Comparison of ENCODE assay signal across 9 cellular contexts in the genomic region with DNA sequence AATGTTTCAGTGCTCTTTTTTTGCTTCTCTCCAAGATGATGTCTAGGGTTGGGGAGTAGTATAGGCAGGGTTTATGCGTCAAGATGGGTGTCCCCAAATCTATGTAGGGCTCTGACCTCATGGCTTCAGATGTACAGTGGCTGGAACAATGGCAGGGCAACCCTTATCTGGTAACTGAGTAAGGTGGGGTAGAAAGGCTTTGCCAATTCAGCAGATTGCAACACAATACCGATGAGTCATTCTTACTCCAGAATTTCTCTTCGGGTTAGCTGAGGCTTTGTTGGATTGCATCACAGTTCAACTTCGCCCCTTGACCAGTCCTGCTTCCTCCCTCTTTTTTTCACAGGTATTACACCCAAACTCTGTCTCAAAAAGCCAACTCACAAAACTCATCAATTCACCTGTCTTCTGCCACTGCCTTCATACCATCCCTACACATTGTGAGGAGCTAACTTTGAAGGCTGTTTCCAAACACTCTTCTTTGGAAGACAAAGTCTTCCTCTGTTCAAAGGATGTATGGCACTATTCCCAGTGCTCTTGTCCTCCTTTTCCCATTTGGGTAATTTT.
A peak's percentile ranks its signal among the peaks of the same experiment; 100 is the strongest.
DNase-seq lines count a peak whose midpoint lies in the region; FAIRE-seq and TF ChIP-seq lines count a peak whose summit lies in the region.
"Had no signal": no experiment of that assay in that cellular context is flagged by ENCODE, and none has a peak within 500 bp of the region (broad histone marks: within the 10 kb centered on the region; RNA-seq: fewer than 3 reads in every experiment).

No MANE protein-coding gene starts in this region.

- peak; percentile 65 for DNase-seq in Caki2 (ENCODE audit: low read depth)
- peak; percentile 93 for DNase-seq in NB4 (ENCODE audit: low read depth)
- peak; percentile 34 for DNase-seq in epithelial cell of prostate (ENCODE audit: low read depth, low spot score)
- DNase-seq in myocyte (ENCODE audit: low read depth) = peak; percentile 50
- no peak for DNase-seq in NCI-H1436 (lab: John Stamatoyannopoulos, UW)
- no peak for DNase-seq in NCI-H2029 treated with DMSO at 0.1 percent for 48 hours (lab: John Stamatoyannopoulos, UW)
- no peak for DNase-seq in activated gamma-delta T cell (lab: John Stamatoyannopoulos, UW)
- DNase-seq in GM19239 (ENCODE audit: insufficient read length, low spot score) = no peak
- DNase-seq: activated naive CD4-positive, alpha-beta T cell treated with anti-CD3 and anti-CD28 coated beads, Interleukin-2, amount 10 ng/mL, durations not matched to agents 7 days and 5 days had no signal

- no peak overlapping the region for H3K4me3 ChIP-seq in NB4 (ENCODE audit: low read depth, low read length)

- peak overlapping the region; percentile 60 for H3K27ac ChIP-seq in epithelial cell of prostate

- in situ Hi-C loops in Caki2 (cut with HindIII; ENCODE audit: low pct_unique_long_range_greater_than_20kb, low sequenced_read_pairs) = no loop called here

- no peak for TF ChIP-seq CTCF in NB4 (IDR thresholded peaks at IDR 0.05; ENCODE audit: low read depth, low read length)

- TF ChIP-seq POLR2A in NB4 (IDR thresholded peaks at IDR 0.05; ENCODE audit: extremely low read depth, insufficient read length) = no peak

- no peak for FAIRE-seq in GM19239 (lab: Jason Lieb, UNC)

Comparison
In these comparisons a context has a peak if more than half of its experiments do, and no peak if none do; other contexts are left out.
1. DNase-seq: peak in Caki2 (single experiment), NB4 (single experiment), epithelial cell of prostate (single experiment) and myocyte (single experiment); none in NCI-H1436 (single experiment), NCI-H2029 treated with DMSO at 0.1 percent for 48 hours (single experiment), activated gamma-delta T cell (single experiment) and GM19239 (single experiment).